ENCODE assay signal across 18 cellular contexts in the genomic region with DNA sequence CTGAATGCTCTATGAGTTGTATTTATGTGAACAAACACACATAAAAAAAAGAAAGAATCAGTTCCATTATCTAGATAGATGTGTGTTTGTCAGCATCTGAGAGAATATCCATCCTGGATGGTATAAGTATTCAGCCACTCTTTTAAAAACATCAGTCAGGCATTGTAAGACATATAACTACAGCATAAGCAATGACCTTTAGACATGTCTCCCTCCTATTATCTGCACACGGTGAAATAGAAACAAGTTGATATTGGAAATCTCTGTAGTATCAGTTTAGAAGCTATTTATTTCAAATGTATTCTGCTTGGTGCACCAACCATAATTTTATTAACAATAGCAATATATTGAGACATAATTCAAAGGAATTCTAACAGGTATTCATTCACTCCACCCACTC.
DNase-seq lines count a peak whose midpoint lies in the region; ATAC-seq and TF ChIP-seq lines count a peak whose summit lies in the region.
"Had no signal": no experiment of that assay in that cellular context is flagged by ENCODE, and none has a peak within 500 bp of the region (broad histone marks: within the 10 kb centered on the region; RNA-seq: fewer than 3 reads in every experiment).

No MANE protein-coding gene starts in this region.

- no peaks in the 10 kb centered on the region for H3K27me3 ChIP-seq in left lung
- H3K27me3 ChIP-seq: BLaER1 had no signal

- no peak overlapping the region for H3K27ac ChIP-seq in left lung
- H3K27ac ChIP-seq: 22Rv1, BLaER1, GM23248 had no signal

- no peak overlapping the region for H3K4me3 ChIP-seq in left lung
- H3K4me3 ChIP-seq: BLaER1, GM23248 had no signal

- BruUV-seq in Calu3 (replicated peaks; lab: Mats Ljungman, UMichigan) = no TSS peak

- H3K4me3 Mint-ChIP-seq in Calu3 (ENCODE audit: low read depth, unreplicated experiment) = no peak overlapping the region
- no peak overlapping the region for H3K4me3 Mint-ChIP-seq in osteocyte (ENCODE audit: unreplicated experiment)
- H3K4me3 Mint-ChIP-seq: B cell; CD14-positive monocyte; CD4-positive, alpha-beta T cell; CD8-positive, alpha-beta memory T cell had no signal

- H3K9me3 ChIP-seq in left lung = peaks cover 0 to 5% of the 10 kb centered on the region in 2 donors

- H3K9me3 Mint-ChIP-seq in Calu3 (ENCODE audit: low read depth, unreplicated experiment) = peaks cover 4% of the 10 kb centered on the region
- peaks cover 6% of the 10 kb centered on the region for H3K9me3 Mint-ChIP-seq in osteocyte (ENCODE audit: unreplicated experiment)

- no peaks in the 10 kb centered on the region for H3K27me3 Mint-ChIP-seq in Calu3 (ENCODE audit: unreplicated experiment)
- no peaks in the 10 kb centered on the region for H3K27me3 Mint-ChIP-seq in osteocyte (ENCODE audit: unreplicated experiment)
- H3K27me3 Mint-ChIP-seq: B cell; CD4-positive, alpha-beta T cell; CD8-positive, alpha-beta memory T cell had no signal

- CTCF ChIA-PET in Calu3 (lab: Charles Lee) = interaction anchor here (0.6 to 1.8 kb wide), 8 partner anchors 9 to 929 kb away, joined by 3 to 7 read pairs (median 3); no protein-coding TSS in a partner anchor

- TF ChIP-seq CTCF in Calu3 (IDR thresholded peaks at IDR 0.05; ENCODE audit: unreplicated experiment) (no peak), left lung (IDR thresholded peaks at IDR 0.05) (no peak), osteocyte (IDR thresholded peaks at IDR 0.05) (no peak)

- peak overlapping the region; percentile 58 for H3K27ac Mint-ChIP-seq in Calu3 (ENCODE audit: unreplicated experiment)
- peak overlapping the region; percentile 82 for H3K27ac Mint-ChIP-seq in osteocyte (ENCODE audit: unreplicated experiment)
- H3K27ac Mint-ChIP-seq: B cell; CD14-positive monocyte; CD4-positive, alpha-beta T cell; CD8-positive, alpha-beta memory T cell had no signal

- DNase-seq in Calu3 (no peak), foreskin melanocyte (peak; percentile 32), left lung (no peak), osteocyte (ENCODE audit: extremely low spot score, unreplicated experiment) (no peak), anterior cingulate cortex (lab: John Stamatoyannopoulos, UW) (no peak), C1 segment of cervical spinal cord (lab: John Stamatoyannopoulos, UW) (no peak)
- DNase-seq in activated naive CD4-positive, alpha-beta T cell (lab: John Stamatoyannopoulos, UW) = no peak
- DNase-seq: CD4-positive, alpha-beta T cell; CD8-positive, alpha-beta memory T cell; GF-D8; GM23248; H7; HCEC 1CT had no signal

- peaks cover 28% of the 10 kb centered on the region for H3K4me1 Mint-ChIP-seq in Calu3 (ENCODE audit: low read depth, unreplicated experiment)
- H3K4me1 Mint-ChIP-seq in osteocyte (ENCODE audit: unreplicated experiment) = peaks cover 27% of the 10 kb centered on the region
- H3K4me1 Mint-ChIP-seq: B cell; CD14-positive monocyte; CD8-positive, alpha-beta memory T cell had no signal

- intact Hi-C loops in Calu3 (cut with micrococcal nuclease; ENCODE audit: unreplicated experiment) = loop anchor here (1.0 kb wide), 1 partner anchor 35 kb away; no protein-coding TSS in a partner anchor
- intact Hi-C loops in left lung (cut with DNase I) = no loop called here

- H3K36me3 ChIP-seq in left lung = no peaks in the 10 kb centered on the region
- H3K36me3 ChIP-seq: BLaER1 had no signal

- ATAC-seq in left lung = peak; percentile 22
- no peak for ATAC-seq in GM19324 (IDR thresholded peaks at IDR 0.05; ENCODE audit: low FRiP score, unreplicated experiment)

- H3K36me3 Mint-ChIP-seq in Calu3 (ENCODE audit: insufficient read depth, unreplicated experiment) = no peaks in the 10 kb centered on the region
- no peaks in the 10 kb centered on the region for H3K36me3 Mint-ChIP-seq in osteocyte (ENCODE audit: unreplicated experiment)
- H3K36me3 Mint-ChIP-seq: CD14-positive monocyte; CD8-positive, alpha-beta memory T cell had no signal

- H3K4me1 ChIP-seq in left lung = peaks cover 0 to 6% of the 10 kb centered on the region in 2 donors
- H3K4me1 ChIP-seq: BLaER1 had no signal
